ENCODE assay signal across 9 cellular contexts in genomic region chr3:45795882-45796765, GRCh38. TPM values are rescaled to one million over a fixed set of nuclear protein-coding genes. Genes with fewer than 3 reads are reported as not detected.
A peak's percentile ranks its signal among the peaks of the same experiment; 100 is the strongest.
DNase-seq lines count a peak whose midpoint lies in the region; ATAC-seq and TF ChIP-seq lines count a peak whose summit lies in the region.
"Had no signal": no experiment of that assay in that cellular context is flagged by ENCODE, and none has a peak within 500 bp of the region (broad histone marks: within the 10 kb centered on the region; RNA-seq: fewer than 3 reads in every experiment).

Gene SLC6A20 (minus strand): TSS chr3:45796536. CDS start chr3:45796419, 117 bp downstream.

- no peaks in the 10 kb centered on the region for H3K9me3 ChIP-seq in mucosa of descending colon

- H3K27ac ChIP-seq in urinary bladder (ENCODE audit: low read depth), result no peak within 1 kb of the TSS
- H3K27ac ChIP-seq: VCaP had no signal

- peaks cover 11% of the 10 kb centered on the region for H3K4me1 ChIP-seq in mucosa of descending colon (ENCODE audit: low read depth)
- no peaks in the 10 kb centered on the region for H3K4me1 ChIP-seq in urinary bladder (ENCODE audit: insufficient read depth)

- H3K4me3 ChIP-seq in mucosa of descending colon, result no peak within 1 kb of the TSS
- peak within 1 kb of the TSS; percentile 33 for H3K4me3 ChIP-seq in urinary bladder (ENCODE audit: low read depth, low read length)

- no peak for TF ChIP-seq CTCF in mucosa of descending colon (IDR thresholded peaks at IDR 0.05)

- intact Hi-C loops in mucosa of descending colon (cut with DNase I, micrococcal nuclease), result no loop called here

- ATAC-seq in mucosa of descending colon, result peak; percentile 79

- H3K36me3 ChIP-seq in mucosa of descending colon (ENCODE audit: low read depth), result no peaks in the 10 kb centered on the region
- no peaks in the 10 kb centered on the region for H3K36me3 ChIP-seq in urinary bladder (ENCODE audit: insufficient read depth)

- 2% methylated on average over 91 of the region's 91 CpGs for WGBS in urinary bladder

- DNase-seq in stimulated activated CD4-positive, alpha-beta T cell treated with anti-CD3 and anti-CD28 coated beads, Interleukin-12 subunit alpha, Interleukin-12 subunit beta, amount 100 ng/mL, for 4 hours, result peak; percentile 20
- DNase-seq in stimulated activated CD4-positive, alpha-beta T cell treated with anti-CD3 and anti-CD28 coated beads, Interleukin-2, amount 100 ng/mL, for 48 hours, result no peak
- DNase-seq in dermis blood vessel endothelial cell, result peak; percentile 7
- DNase-seq in mucosa of descending colon, result peak in 2 of 3 donors; percentile 57 to 67
- no peak for DNase-seq in NCI-H1105 treated with DMSO at 0.1 percent for 48 hours (lab: John Stamatoyannopoulos, UW)
- no peak for DNase-seq in SK-N-DZ (ENCODE audit: low spot score)
- DNase-seq in RKO (ENCODE audit: low spot score), result no peak

RNA-seq across cellular contexts. Expression of gene SLC6A20, which starts in this region (rescaled TPM):
- total RNA-seq in dermis blood vessel endothelial cell (not detected in 2 replicates), mucosa of descending colon (1 to 10 TPM in 2 of 3 donors, under 1 TPM in 1; 0.29 to 2.4 (median 1.2) TPM), urinary bladder (0.16 TPM)
- polyA plus RNA-seq in urinary bladder, result 0.10 TPM
- not detected in 2 replicates for polyA plus RNA-seq in SK-N-DZ (2014; cell fraction: cytosol; rRNA removed)
- not detected in 2 replicates for polyA plus RNA-seq in SK-N-DZ (2014; cell fraction: nucleus; rRNA removed)

Comparison
In these comparisons a context has a peak if more than half of its experiments do, and no peak if none do; other contexts are left out.
1. DNase-seq: peak in stimulated activated CD4-positive, alpha-beta T cell treated with anti-CD3 and anti-CD28 coated beads, Interleukin-12 subunit alpha, Interleukin-12 subunit beta, amount 100 ng/mL, for 4 hours (single experiment) and mucosa of descending colon (2 of 3); none in stimulated activated CD4-positive, alpha-beta T cell treated with anti-CD3 and anti-CD28 coated beads, Interleukin-2, amount 100 ng/mL, for 48 hours (0 of 2), NCI-H1105 treated with DMSO at 0.1 percent for 48 hours (single experiment), SK-N-DZ (single experiment) and RKO (single experiment).
2. Peak in DNase-seq in dermis blood vessel endothelial cell; RNA of the gene not detected or under 1 TPM.